Comparison of ENCODE assay signal across 22 cellular contexts in the genomic region with DNA sequence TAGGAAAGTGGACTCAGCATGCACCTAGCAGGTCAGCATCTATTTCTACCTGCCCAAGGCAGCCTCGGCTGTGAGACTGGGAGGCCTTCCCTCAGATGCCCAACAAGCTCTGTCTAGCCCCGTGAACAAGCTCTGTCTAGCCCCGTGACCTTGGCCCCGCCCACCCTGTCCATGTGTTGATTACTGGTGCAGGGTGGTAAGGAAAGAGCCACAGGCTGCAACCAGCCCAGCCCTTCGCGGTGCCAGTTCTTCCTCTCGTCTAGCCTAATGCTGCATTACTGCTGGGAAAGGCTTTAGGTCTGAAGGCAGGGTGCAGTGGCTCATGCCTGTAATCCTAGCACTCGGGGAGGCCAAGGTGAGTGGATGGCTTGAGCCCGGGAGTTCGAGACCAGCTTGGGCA. TPM values are rescaled to one million over a fixed set of nuclear protein-coding genes. Genes with fewer than 3 reads are reported as not detected.
DNase-seq lines count a peak whose midpoint lies in the region; ATAC-seq and TF ChIP-seq lines count a peak whose summit lies in the region.
"Had no signal": no experiment of that assay in that cellular context is flagged by ENCODE, and none has a peak within 500 bp of the region (broad histone marks: within the 10 kb centered on the region; RNA-seq: fewer than 3 reads in every experiment).

No MANE protein-coding gene starts in this region.

- ATAC-seq in T-helper 17 cell (no peak), lower lobe of right lung (no peak), GM18861 (IDR thresholded peaks at IDR 0.05; ENCODE audit: unreplicated experiment) (no peak)
- ATAC-seq: activated T-cell treated with anti-CD3 and anti-CD28 coated beads, Interleukin-2, amount 50 U/mL, for 72 hours; gastroesophageal sphincter; HCT116; naive thymus-derived CD8-positive, alpha-beta T cell had no signal

- no peak overlapping the region for H3K27ac ChIP-seq in CD4-positive, alpha-beta memory T cell (ENCODE audit: low read depth, low read length)
- H3K27ac ChIP-seq in lower lobe of right lung: no peak overlapping the region
- H3K27ac ChIP-seq: gastroesophageal sphincter had no signal

- no peak for DNase-seq in CD4-positive, alpha-beta memory T cell
- DNase-seq in T-helper 17 cell: no peak
- peak; percentile 71 for DNase-seq in lower lobe of right lung
- no peak for DNase-seq in NCI-H128 (lab: John Stamatoyannopoulos, UW; ENCODE audit: unreplicated experiment)
- no peak for DNase-seq in foreskin melanocyte
- DNase-seq: activated CD4-positive, alpha-beta memory T cell treated with anti-CD3 and anti-CD28 coated beads for 36 hours; activated T-cell treated with anti-CD3 and anti-CD28 coated beads, Interleukin-2, amount 50 U/mL, for 72 hours; cerebellar nuclear complex; endodermal cell; MG63; naive thymus-derived CD8-positive, alpha-beta T cell; NCI-H2029; NCI-H510A treated with DMSO at 0.1 percent for 48 hours; OCI-M1; SK-N-SH; stimulated activated CD4-positive, alpha-beta T cell treated with anti-CD3 and anti-CD28 coated beads, Interleukin-15, amount 100 ng/mL, for 24 hours; stomach had no signal

- peaks cover 3 to 6% of the 10 kb centered on the region in 2 donors for H3K27me3 Mint-ChIP-seq in CD4-positive, alpha-beta memory T cell
- peaks cover 16% of the 10 kb centered on the region for H3K27me3 Mint-ChIP-seq in T-helper 17 cell

- intact Hi-C loops in CD4-positive, alpha-beta memory T cell (cut with micrococcal nuclease): no loop called here
- intact Hi-C loops in lower lobe of right lung (cut with DNase I): loop anchor here (10.0 kb wide), 1 partner anchor 86 kb away; no protein-coding TSS in a partner anchor

- no peak overlapping the region for H3K4me3 ChIP-seq in CD4-positive, alpha-beta memory T cell (ENCODE audit: low read length in 2 of 2)
- no peak overlapping the region for H3K4me3 ChIP-seq in lower lobe of right lung
- H3K4me3 ChIP-seq: gastroesophageal sphincter, MG63 had no signal

- CTCF ChIA-PET in CD4-positive, alpha-beta memory T cell (lab: Charles Lee; ENCODE audit: partially characterized antibody): interaction anchor here (0.9 kb wide), 1 partner anchor 11 kb away, joined by 3 read pairs; no protein-coding TSS in a partner anchor

- no peaks in the 10 kb centered on the region for H3K27me3 ChIP-seq in CD4-positive, alpha-beta memory T cell (ENCODE audit: insufficient read depth, low read length)
- peaks cover 24% of the 10 kb centered on the region for H3K27me3 ChIP-seq in lower lobe of right lung (ENCODE audit: low read depth)
- H3K27me3 ChIP-seq: MG63 had no signal

- TF ChIP-seq CTCF in lower lobe of right lung (IDR thresholded peaks at IDR 0.05): no peak

- peaks cover 0 to 13% (median 0%) of the 10 kb centered on the region in 4 donors for H3K4me1 Mint-ChIP-seq in CD4-positive, alpha-beta memory T cell
- H3K4me1 Mint-ChIP-seq in T-helper 17 cell: peaks cover 2% of the 10 kb centered on the region

- H3K36me3 Mint-ChIP-seq in CD4-positive, alpha-beta memory T cell: no peaks in the 10 kb centered on the region
- no peaks in the 10 kb centered on the region for H3K36me3 Mint-ChIP-seq in T-helper 17 cell (ENCODE audit: low read depth)
- H3K36me3 Mint-ChIP-seq: activated CD4-positive, alpha-beta memory T cell treated with anti-CD3 and anti-CD28 coated beads for 36 hours; naive thymus-derived CD8-positive, alpha-beta T cell had no signal

- no peaks in the 10 kb centered on the region for H3K9me3 Mint-ChIP-seq in CD4-positive, alpha-beta memory T cell
- H3K9me3 Mint-ChIP-seq: activated CD4-positive, alpha-beta memory T cell treated with anti-CD3 and anti-CD28 coated beads for 36 hours; activated T-cell treated with anti-CD3 and anti-CD28 coated beads, Interleukin-2, amount 50 U/mL, for 72 hours; endodermal cell; naive thymus-derived CD8-positive, alpha-beta T cell had no signal

- no peaks in the 10 kb centered on the region for H3K9me3 ChIP-seq in CD4-positive, alpha-beta memory T cell (ENCODE audit: control insufficient read depth in 1 of 2, low read length in 2 of 2)
- no peaks in the 10 kb centered on the region for H3K9me3 ChIP-seq in T-helper 17 cell (ENCODE audit: control insufficient read depth, low read length, poor library complexity, severe bottlenecking)
- no peaks in the 10 kb centered on the region for H3K9me3 ChIP-seq in lower lobe of right lung
- H3K9me3 ChIP-seq: gastroesophageal sphincter, MG63, SK-N-SH, stomach had no signal

- H3K27ac Mint-ChIP-seq in CD4-positive, alpha-beta memory T cell: peak overlapping the region in 3 of 7 donors; percentile 12 to 24 (median 19)
- no peak overlapping the region for H3K27ac Mint-ChIP-seq in T-helper 17 cell
- H3K27ac Mint-ChIP-seq: activated CD4-positive, alpha-beta memory T cell treated with anti-CD3 and anti-CD28 coated beads for 36 hours; activated T-cell treated with anti-CD3 and anti-CD28 coated beads, Interleukin-2, amount 50 U/mL, for 72 hours; endodermal cell had no signal

- H3K36me3 ChIP-seq in CD4-positive, alpha-beta memory T cell (ENCODE audit: insufficient read depth, low read length): no peaks in the 10 kb centered on the region
- H3K36me3 ChIP-seq in lower lobe of right lung: no peaks in the 10 kb centered on the region

- POLR2A ChIA-PET in CD4-positive, alpha-beta memory T cell (lab: Charles Lee; ENCODE audit: partially characterized antibody): no interaction called here

- peak overlapping the region in 6 of 8 donors; percentile 17 to 69 (median 48) for H3K4me3 Mint-ChIP-seq in CD4-positive, alpha-beta memory T cell
- peak overlapping the region; percentile 57 for H3K4me3 Mint-ChIP-seq in T-helper 17 cell

- peaks cover 16% of the 10 kb centered on the region for H3K4me1 ChIP-seq in CD4-positive, alpha-beta memory T cell (ENCODE audit: insufficient read depth, low read length)
- H3K4me1 ChIP-seq in lower lobe of right lung: peaks cover 29% of the 10 kb centered on the region

RNA-seq across cellular contexts. Expression of gene GPR153, which starts 2.2 kb away (rescaled TPM):
- total RNA-seq in CD4-positive, alpha-beta memory T cell: under 1 TPM; 0.32 to 0.33 TPM
- polyA plus RNA-seq in CD4-positive, alpha-beta memory T cell: not detected
- total RNA-seq in T-helper 17 cell (under 1 TPM; 0.23 to 0.37 TPM), lower lobe of right lung (16.6 TPM)

RNA-seq across cellular contexts. Expression of gene HES3, which starts 14.7 kb away (rescaled TPM):
- not detected for total RNA-seq in CD4-positive, alpha-beta memory T cell
- polyA plus RNA-seq in CD4-positive, alpha-beta memory T cell: not detected
- total RNA-seq in T-helper 17 cell: not detected
- total RNA-seq in lower lobe of right lung: not detected
- total RNA-seq: activated CD4-positive, alpha-beta memory T cell treated with anti-CD3 and anti-CD28 coated beads for 36 hours; activated T-cell treated with anti-CD3 and anti-CD28 coated beads, Interleukin-2, amount 50 U/mL, for 72 hours; gastroesophageal sphincter; HT1080; lower leg skin; naive thymus-derived CD8-positive, alpha-beta T cell; stomach had no signal
- polyA plus RNA-seq: naive thymus-derived CD8-positive, alpha-beta T cell; SK-N-SH; stomach had no signal

RNA-seq across cellular contexts. Expression of gene ICMT, which starts 22.9 kb away (rescaled TPM):
- total RNA-seq in CD4-positive, alpha-beta memory T cell: 10 to 100 TPM; 19.6 to 23.1 TPM
- 10 to 100 TPM; 16.1 to 21.3 TPM for polyA plus RNA-seq in CD4-positive, alpha-beta memory T cell
- total RNA-seq in T-helper 17 cell (10 to 100 TPM in 1 of 2 donors, 1 to 10 TPM in 1; 9.8 to 10.2 TPM), lower lobe of right lung (49.0 TPM)

RNA-seq across cellular contexts. Expression of gene RNF207, which starts 52.8 kb away (rescaled TPM):
- total RNA-seq in CD4-positive, alpha-beta memory T cell: 1 to 10 TPM; 8.7 to 9.4 TPM
- 1 to 10 TPM; 1.7 to 2.0 TPM for polyA plus RNA-seq in CD4-positive, alpha-beta memory T cell
- 10 to 100 TPM; 17.7 to 25.9 TPM for total RNA-seq in T-helper 17 cell
- total RNA-seq in lower lobe of right lung: 14.0 TPM
- polyA plus RNA-seq: naive thymus-derived CD8-positive, alpha-beta T cell had no signal

RNA-seq across cellular contexts. Expression of gene RPL22, which starts 59.3 kb away (rescaled TPM):
- total RNA-seq in CD4-positive, alpha-beta memory T cell: 100 to 1,000 TPM; 491 to 503 TPM
- 100 to 1,000 TPM; 215 to 259 TPM for polyA plus RNA-seq in CD4-positive, alpha-beta memory T cell
- total RNA-seq in T-helper 17 cell (100 to 1,000 TPM; 510 to 543 TPM), lower lobe of right lung (317 TPM)

Comparison
In these comparisons a context has a peak if more than half of its experiments do, and no peak if none do; other contexts are left out.
1. RNA of gene GPR153, which starts 2.2 kb away (total RNA-seq): 16.6 TPM in lower lobe of right lung (single experiment); 0.23 to 0.37 TPM in T-helper 17 cell and 0.32 to 0.33 TPM in CD4-positive, alpha-beta memory T cell; every median in the first group is over 10 times any median in the second.